ENCODE assay signal across 9 cellular contexts in genomic region chr3:111324645-111325044, GRCh38.
DNase-seq lines count a peak whose midpoint lies in the region; ATAC-seq, FAIRE-seq and TF ChIP-seq lines count a peak whose summit lies in the region.
"Had no signal": no experiment of that assay in that cellular context is flagged by ENCODE, and none has a peak within 500 bp of the region (broad histone marks: within the 10 kb centered on the region; RNA-seq: fewer than 3 reads in every experiment).

No MANE protein-coding gene starts in this region.

- H3K18ac ChIP-seq in H9 (ENCODE audit: insufficient read length, low read depth, low read length), result no peak overlapping the region

- H3K4me1 Mint-ChIP-seq in activated CD8-positive, alpha-beta T cell treated with anti-CD3 and anti-CD28 coated beads for 36 hours (ENCODE audit: low read depth), result peaks cover 37% of the 10 kb centered on the region
- H3K4me1 Mint-ChIP-seq in H9 (no peaks in the 10 kb centered on the region), endothelial cell (ENCODE audit: unreplicated experiment) (peaks cover 18% of the 10 kb centered on the region)

- no peak for FAIRE-seq in A549 (lab: Jason Lieb, UNC)

- H4K20me1 ChIP-seq in H9 (ENCODE audit: control insufficient read depth, insufficient read depth, insufficient read length), result no peaks in the 10 kb centered on the region

- no peak overlapping the region for H3K14ac ChIP-seq in H9 (ENCODE audit: insufficient read depth, low read length)

- peaks cover 3% of the 10 kb centered on the region for H3K9me3 Mint-ChIP-seq in activated CD8-positive, alpha-beta T cell treated with anti-CD3 and anti-CD28 coated beads for 36 hours
- no peaks in the 10 kb centered on the region for H3K9me3 Mint-ChIP-seq in H9
- H3K9me3 Mint-ChIP-seq in endothelial cell (ENCODE audit: unreplicated experiment), result no peaks in the 10 kb centered on the region

- H2BK120ac ChIP-seq in H9 (ENCODE audit: low read depth, low read length, poor library complexity, severe bottlenecking), result no peak overlapping the region

- no peak overlapping the region for H2AFZ ChIP-seq in H9 (ENCODE audit: low read length)

- H2BK20ac ChIP-seq in H9 (ENCODE audit: low read depth, low read length, poor library complexity, severe bottlenecking), result no peak overlapping the region

- ATAC-seq in A549, result no peak
- ATAC-seq in GM18909 (IDR thresholded peaks at IDR 0.05; ENCODE audit: poor library complexity, unreplicated experiment), result peak; percentile 66
- ATAC-seq in HG03095 (IDR thresholded peaks at IDR 0.05; ENCODE audit: unreplicated experiment), result peak; percentile 46
- peak; percentile 60 for ATAC-seq in activated CD8-positive, alpha-beta T cell treated with anti-CD3 and anti-CD28 coated beads for 36 hours
- ATAC-seq in GM19328 (IDR thresholded peaks at IDR 0.05; ENCODE audit: unreplicated experiment), result no peak

- H3K4me3 ChIP-seq in A549, result no peak overlapping the region

- H4K91ac ChIP-seq in H9 (ENCODE audit: insufficient read length, low read depth, low read length), result no peak overlapping the region

- CTCF ChIA-PET in A549 (lab: Yijun Ruan, JAX), result no interaction called here
- CTCF ChIA-PET in activated CD8-positive, alpha-beta T cell treated with anti-CD3 and anti-CD28 coated beads for 36 hours (lab: Charles Lee), result no interaction called here

- H3K27ac Mint-ChIP-seq in activated CD8-positive, alpha-beta T cell treated with anti-CD3 and anti-CD28 coated beads for 36 hours, result peak overlapping the region; percentile 44
- H3K27ac Mint-ChIP-seq in H9, result no peak overlapping the region
- no peak overlapping the region for H3K27ac Mint-ChIP-seq in endothelial cell (ENCODE audit: unreplicated experiment)

- TF ChIP-seq EP300 in A549 (IDR thresholded peaks at IDR 0.05), result no peak

- peak overlapping the region; percentile 17; the same call in 1 of the 3 replicates for H3K4me2 ChIP-seq in A549
- no peak overlapping the region for H3K4me2 ChIP-seq in H9 (ENCODE audit: insufficient read depth, insufficient read length, low read length)

- no peaks in the 10 kb centered on the region for H3K23me2 ChIP-seq in H9 (ENCODE audit: insufficient read length, low read depth, low read length, poor library complexity, severe bottlenecking)

- H3K4me1 ChIP-seq in A549 (peaks cover 11% of the 10 kb centered on the region), H9 (ENCODE audit: insufficient read depth, low read length) (no peaks in the 10 kb centered on the region)

- no peaks in the 10 kb centered on the region for H3K27me3 ChIP-seq in H9 (ENCODE audit: insufficient read depth, low read length)

- intact Hi-C loops in activated CD8-positive, alpha-beta T cell treated with anti-CD3 and anti-CD28 coated beads for 36 hours (cut with micrococcal nuclease), result loop anchor here (5.0 to 10.0 kb wide), 2 partner anchors 72 to 280 kb away; no protein-coding TSS in a partner anchor

- 94% methylated on average over 1 of the region's 1 CpG for WGBS in A549 (ENCODE audit: missing lambda C conversion rate)
- WGBS in H9 (ENCODE audit: extremely low coverage, insufficient read length, low lambda C conversion rate), result no CpG with 5 or more reads among the region's 1 CpG

- no peak overlapping the region for H2BK15ac ChIP-seq in H9 (ENCODE audit: low read depth, low read length)

- H2BK12ac ChIP-seq in H9 (ENCODE audit: insufficient read length, low read depth, low read length), result no peak overlapping the region

- H3T11ph ChIP-seq in H9 (ENCODE audit: low read length), result no peak overlapping the region

- no peaks in the 10 kb centered on the region for H3K79me1 ChIP-seq in H9 (ENCODE audit: insufficient read depth, low read depth, low read length, poor library complexity, severe bottlenecking)

- no peaks in the 10 kb centered on the region for H3K9me3 ChIP-seq in A549
- no peaks in the 10 kb centered on the region for H3K9me3 ChIP-seq in H9 (ENCODE audit: control insufficient read depth, low read depth, low read length)

- no peak overlapping the region for H3K9ac ChIP-seq in H9 (ENCODE audit: extremely low read depth, insufficient read length, low read length)

- H2AK5ac ChIP-seq in H9 (ENCODE audit: insufficient read length, low read length), result no peak overlapping the region

- DNase-seq in A549 (ENCODE audit: low read depth in 1 of 2, low spot score in 1 of 2), result no peak
- no peak for DNase-seq in activated CD8-positive, alpha-beta T cell treated with anti-CD3 and anti-CD28 coated beads for 36 hours
- no peak for DNase-seq in H9
- DNase-seq in RKO (ENCODE audit: low spot score), result no peak
- DNase-seq in endothelial cell (ENCODE audit: low spot score), result no peak
- DNase-seq: NCI-H2171 treated with DMSO at 0.1 percent for 48 hours had no signal

- TF ChIP-seq CTCF in A549 (IDR thresholded peaks at IDR 0.05) (no peak), H9 (conservative IDR thresholded peaks at IDR 0.05) (no peak), endothelial cell (IDR thresholded peaks at IDR 0.05; ENCODE audit: unreplicated experiment) (no peak)
- TF ChIP-seq CTCF in activated CD8-positive, alpha-beta T cell treated with anti-CD3 and anti-CD28 coated beads for 36 hours (IDR thresholded peaks at IDR 0.05), result no peak

- no peaks in the 10 kb centered on the region for H3K79me2 ChIP-seq in H9 (ENCODE audit: insufficient read depth, low read length)

- no peak overlapping the region for H3K27ac ChIP-seq in A549
- H3K27ac ChIP-seq in H9 (ENCODE audit: insufficient read length, low read depth, low read length), result no peak overlapping the region

- no peak for TF ChIP-seq POLR2A in A549 (IDR thresholded peaks at IDR 0.05; ENCODE audit: low read length)

- H3K23ac ChIP-seq in H9 (ENCODE audit: insufficient read length, low read depth, low read length), result no peak overlapping the region

- no peak overlapping the region for H3K4ac ChIP-seq in H9 (ENCODE audit: low read depth, low read length)

- no peak overlapping the region for H4K8ac ChIP-seq in H9 (replicated peaks; ENCODE audit: insufficient read length, low read depth, low read length)

- no peaks in the 10 kb centered on the region for H3K36me3 Mint-ChIP-seq in activated CD8-positive, alpha-beta T cell treated with anti-CD3 and anti-CD28 coated beads for 36 hours (ENCODE audit: low read depth)
- no peaks in the 10 kb centered on the region for H3K36me3 Mint-ChIP-seq in H9 (ENCODE audit: insufficient read depth in 1 of 3, low read depth in 3 of 3)
- H3K36me3 Mint-ChIP-seq in endothelial cell (ENCODE audit: low read depth, unreplicated experiment), result no peaks in the 10 kb centered on the region

- no peak overlapping the region for H4K5ac ChIP-seq in H9 (ENCODE audit: insufficient read length, low read depth, low read length)

- POLR2A ChIA-PET in A549 (lab: Yijun Ruan, JAX), result no interaction called here
- POLR2A ChIA-PET in activated CD8-positive, alpha-beta T cell treated with anti-CD3 and anti-CD28 coated beads for 36 hours (lab: Charles Lee), result no interaction called here

- no peak overlapping the region for H2BK5ac ChIP-seq in H9 (ENCODE audit: insufficient read length, low read length)

- H3K27me3 Mint-ChIP-seq in activated CD8-positive, alpha-beta T cell treated with anti-CD3 and anti-CD28 coated beads for 36 hours, result no peaks in the 10 kb centered on the region
- H3K27me3 Mint-ChIP-seq in H9 (ENCODE audit: low read depth) (peaks cover 19% of the 10 kb centered on the region), endothelial cell (ENCODE audit: unreplicated experiment) (no peaks in the 10 kb centered on the region)

- TF ChIP-seq RAD21 in A549 (conservative IDR thresholded peaks at IDR 0.05 in 1 of 2, IDR thresholded peaks at IDR 0.05 in 1 of 2), result no peak

- peak overlapping the region; percentile 23 for H3K4me3 Mint-ChIP-seq in activated CD8-positive, alpha-beta T cell treated with anti-CD3 and anti-CD28 coated beads for 36 hours
- no peak overlapping the region for H3K4me3 Mint-ChIP-seq in H9
- no peak overlapping the region for H3K4me3 Mint-ChIP-seq in endothelial cell (ENCODE audit: unreplicated experiment)

- no peak overlapping the region for H3K56ac ChIP-seq in H9 (ENCODE audit: insufficient read length, low read depth, low read length)

TF ChIP-seq in A549, 52 proteins besides CTCF, POLR2A, EP300 and RAD21:
- TF ChIP-seq MAFK (IDR thresholded peaks at IDR 0.05; ENCODE audit: partially characterized antibody) (no peak), ZFP36 (IDR thresholded peaks at IDR 0.05; ENCODE audit: borderline replicate concordance, partially characterized antibody) (no peak), NR3C1 (IDR thresholded peaks at IDR 0.05) (no peak), EHMT2 (IDR thresholded peaks at IDR 0.05; ENCODE audit: low read depth) (no peak), BHLHE40 (IDR thresholded peaks at IDR 0.05; ENCODE audit: low read depth, low read length) (no peak), TFCP2L1 (CRISPR knock-in tag; IDR thresholded peaks at IDR 0.05) (no peak), EHF (CRISPR knock-in tag; IDR thresholded peaks at IDR 0.05) (no peak), SREBF2 (IDR thresholded peaks at IDR 0.05) (no peak), ATOH8 (CRISPR knock-in tag; IDR thresholded peaks at IDR 0.05; ENCODE audit: low read depth) (no peak), PHF8 (IDR thresholded peaks at IDR 0.05; ENCODE audit: borderline replicate concordance, low read depth) (no peak), HOXB5 (CRISPR knock-in tag; IDR thresholded peaks at IDR 0.05) (no peak), PBX3 (IDR thresholded peaks at IDR 0.05) (no peak)

Comparison
In these comparisons a context has a peak if more than half of its experiments do, and no peak if none do; other contexts are left out.
1. ATAC-seq: peak in GM18909 (single experiment), HG03095 (single experiment) and activated CD8-positive, alpha-beta T cell treated with anti-CD3 and anti-CD28 coated beads for 36 hours (single experiment); none in A549 (0 of 2) and GM19328 (single experiment).